In genomic region chr4:88672987-88673386, GRCh38 we compare ENCODE assay signal across 1 cellular context.
TF ChIP-seq lines count a peak whose summit lies in the region.

No MANE protein-coding gene starts in this region.

TF ChIP-seq in HepG2, 621 proteins besides CTCF, POLR2A, EP300 and RAD21 (continued from another document):
- TF ChIP-seq FOXP4 (CRISPR knock-in tag; IDR thresholded peaks at IDR 0.05), result no peak
